In the genomic region with DNA sequence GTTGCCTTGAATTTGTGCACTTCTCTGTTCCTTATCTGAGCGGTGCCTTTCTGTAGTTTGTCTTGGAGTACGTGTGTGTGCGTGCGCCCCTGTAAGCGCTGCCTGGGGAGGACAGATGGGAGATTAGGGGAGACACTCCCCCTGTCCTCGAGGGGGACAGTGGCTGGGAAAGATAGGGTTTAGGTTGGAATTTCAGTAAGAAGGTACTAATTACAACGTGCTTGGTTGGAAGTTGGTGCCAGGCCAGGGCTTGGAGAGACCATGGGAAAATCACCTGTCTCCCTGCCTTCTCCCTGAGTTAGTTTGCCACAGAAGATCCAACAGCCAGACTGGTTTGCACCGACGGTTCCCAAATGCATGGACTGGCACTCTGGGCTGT, we compare ENCODE assay signal across 8 cellular contexts.
DNase-seq lines count a peak whose midpoint lies in the region; ATAC-seq and TF ChIP-seq lines count a peak whose summit lies in the region.

No MANE protein-coding gene starts in this region.

- H3K4me3 ChIP-seq in DND-41 (ENCODE audit: low read depth in 1 of 2, low read length in 2 of 2): peak overlapping the region; percentile 32 to 57
- peak overlapping the region; percentile 42 to 80 (median 65) for H3K4me3 ChIP-seq in dorsolateral prefrontal cortex

- intact Hi-C loops in dorsolateral prefrontal cortex (cut with DNase I): loop anchor here (5.0 to 10.0 kb wide), 6 partner anchors 174 to 719 kb away; no protein-coding TSS in a partner anchor

- H3K79me2 ChIP-seq in DND-41 (ENCODE audit: insufficient read depth, low read length): peaks cover 70% of the 10 kb centered on the region

- H3K36me3 ChIP-seq in DND-41 (ENCODE audit: insufficient read depth, low read length): peaks cover 50% of the 10 kb centered on the region

- H2AFZ ChIP-seq in DND-41 (ENCODE audit: low read depth, low read length): 0 out of 2 replicates have a peak overlapping the region, but pooled peaks have one; percentile 10

- peak overlapping the region; percentile 90 for H3K4me2 ChIP-seq in DND-41 (ENCODE audit: insufficient read depth, low read length)

- H3K27ac ChIP-seq in DND-41 (ENCODE audit: low read length) (peak overlapping the region; percentile 88), dorsolateral prefrontal cortex (peak overlapping the region; percentile 85 to 98 (median 95))

- peaks cover 57% of the 10 kb centered on the region for H3K4me1 ChIP-seq in DND-41 (ENCODE audit: insufficient read depth, low read length)

- DNase-seq in DND-41: no peak
- DNase-seq in NCI-H526 treated with DMSO at 0.1 percent for 48 hours (lab: John Stamatoyannopoulos, UW): peak; percentile 56
- peak in 3 of 10 donors; percentile 19 to 35 (median 29) for DNase-seq in dorsolateral prefrontal cortex
- DNase-seq in midbrain (lab: John Stamatoyannopoulos, UW): peak; percentile 30
- DNase-seq in CD1c-positive myeloid dendritic cell (ENCODE audit: extremely low spot score): no peak
- DNase-seq in AML-193 (lab: John Stamatoyannopoulos, UW): no peak
- no peak for DNase-seq in HT-29 (ENCODE audit: low spot score)

- H3K27me3 ChIP-seq in DND-41 (ENCODE audit: insufficient read depth, low read length, poor library complexity) (no peaks in the 10 kb centered on the region), dorsolateral prefrontal cortex (no peaks in the 10 kb centered on the region)

- no peaks in the 10 kb centered on the region for H3K9me3 ChIP-seq in DND-41 (ENCODE audit: insufficient read depth, low read length, severe bottlenecking)

- no peak for TF ChIP-seq CTCF in DND-41 (IDR thresholded peaks at IDR 0.05; ENCODE audit: borderline replicate concordance, extremely low read depth, low read length, poor library complexity, severe bottlenecking)
- peak in 2 of 56 donors; percentile 0 to 2 for TF ChIP-seq CTCF in dorsolateral prefrontal cortex (IDR thresholded peaks at IDR 0.05 in 54 of 56, conservative IDR thresholded peaks at IDR 0.05 in 2 of 56; ENCODE audit: low read depth in 1 of 56, partially characterized antibody in 56 of 56)

- H4K20me1 ChIP-seq in DND-41 (ENCODE audit: insufficient read depth, low read length): peaks cover 8% of the 10 kb centered on the region; the same call in 1 of the 2 replicates

- H3K9ac ChIP-seq in DND-41 (ENCODE audit: low read depth, low read length): peak overlapping the region; percentile 60

- ATAC-seq in DND-41 (ENCODE audit: insufficient read depth, low read depth) (peak; percentile 36), GM21723 (IDR thresholded peaks at IDR 0.05; ENCODE audit: unreplicated experiment) (peak; percentile 17)

Comparison
In these comparisons a context has a peak if more than half of its experiments do, and no peak if none do; other contexts are left out.
1. DNase-seq: peak in NCI-H526 treated with DMSO at 0.1 percent for 48 hours (single experiment) and midbrain (single experiment); none in DND-41 (single experiment), CD1c-positive myeloid dendritic cell (single experiment), AML-193 (0 of 2) and HT-29 (single experiment).